In the genomic region with DNA sequence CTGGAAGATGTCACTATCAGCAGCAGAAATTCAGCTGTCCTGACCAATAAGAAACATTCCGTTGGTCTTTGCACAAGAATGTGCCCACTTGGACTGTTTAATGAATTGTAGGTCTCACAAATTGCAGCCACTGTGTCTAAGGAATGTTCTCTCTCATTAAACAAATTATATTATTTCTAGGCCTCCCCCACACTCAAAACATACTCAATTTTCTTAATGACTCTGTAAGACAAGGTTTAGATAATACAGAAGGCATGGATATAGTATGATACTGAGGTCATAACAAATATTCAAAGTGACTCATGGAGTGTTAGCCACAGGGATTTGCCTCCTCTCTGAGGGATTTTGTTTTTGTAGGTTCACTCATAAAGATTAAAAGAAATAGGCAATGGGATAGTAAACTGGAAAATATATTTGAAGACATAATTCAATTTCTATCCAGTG, we compare ENCODE assay signal across 16 cellular contexts.
DNase-seq lines count a peak whose midpoint lies in the region; ATAC-seq and TF ChIP-seq lines count a peak whose summit lies in the region.
"Had no signal": no experiment of that assay in that cellular context is flagged by ENCODE, and none has a peak within 500 bp of the region (broad histone marks: within the 10 kb centered on the region; RNA-seq: fewer than 3 reads in every experiment).

No MANE protein-coding gene starts in this region.

- no peak overlapping the region for H3K4me3 Mint-ChIP-seq in WTC11
- H3K4me3 Mint-ChIP-seq in activated CD8-positive, alpha-beta T cell treated with anti-CD3 and anti-CD28 coated beads, Interleukin-2, amount 10 ng/mL, durations not matched to agents 7 days and 5 days = no peak overlapping the region
- H3K4me3 Mint-ChIP-seq: activated T-cell treated with anti-CD3 and anti-CD28 coated beads, Interleukin-2, amount 50 U/mL, for 72 hours; brain had no signal

- H3K4me3 ChIP-seq in WI38 (ENCODE audit: low read depth, low read length) (peak overlapping the region; percentile 44), fibroblast of villous mesenchyme (ENCODE audit: low read depth, low read length) (no peak overlapping the region), retinal pigment epithelial cell (ENCODE audit: low read length) (no peak overlapping the region), esophagus squamous epithelium (no peak overlapping the region)
- H3K4me3 ChIP-seq: Peyer's patch, right atrium auricular region had no signal

- TF ChIP-seq POLR2A in esophagus squamous epithelium (IDR thresholded peaks at IDR 0.05) (no peak), erythroblast (IDR thresholded peaks at IDR 0.05; ENCODE audit: low read length) (no peak)

- H3K36me3 ChIP-seq in esophagus squamous epithelium = no peaks in the 10 kb centered on the region
- H3K36me3 ChIP-seq: Peyer's patch, right atrium auricular region had no signal

- H3K27ac Mint-ChIP-seq in WTC11 = no peak overlapping the region
- H3K27ac Mint-ChIP-seq in activated CD8-positive, alpha-beta T cell treated with anti-CD3 and anti-CD28 coated beads, Interleukin-2, amount 10 ng/mL, durations not matched to agents 7 days and 5 days = no peak overlapping the region
- H3K27ac Mint-ChIP-seq: activated T-cell treated with anti-CD3 and anti-CD28 coated beads, Interleukin-2, amount 50 U/mL, for 72 hours had no signal

- no peak overlapping the region for H3K27ac ChIP-seq in esophagus squamous epithelium
- H3K27ac ChIP-seq: right atrium auricular region had no signal

- no peaks in the 10 kb centered on the region for H3K27me3 Mint-ChIP-seq in WTC11 (ENCODE audit: low read depth)
- no peaks in the 10 kb centered on the region for H3K27me3 Mint-ChIP-seq in activated CD8-positive, alpha-beta T cell treated with anti-CD3 and anti-CD28 coated beads, Interleukin-2, amount 10 ng/mL, durations not matched to agents 7 days and 5 days (ENCODE audit: low read depth)
- H3K27me3 Mint-ChIP-seq: brain had no signal

- H3K4me1 Mint-ChIP-seq in WTC11 = peaks cover 4% of the 10 kb centered on the region
- no peaks in the 10 kb centered on the region for H3K4me1 Mint-ChIP-seq in activated CD8-positive, alpha-beta T cell treated with anti-CD3 and anti-CD28 coated beads, Interleukin-2, amount 10 ng/mL, durations not matched to agents 7 days and 5 days (ENCODE audit: low read depth)

- H3K36me3 Mint-ChIP-seq in WTC11 = no peaks in the 10 kb centered on the region
- no peaks in the 10 kb centered on the region for H3K36me3 Mint-ChIP-seq in activated CD8-positive, alpha-beta T cell treated with anti-CD3 and anti-CD28 coated beads, Interleukin-2, amount 10 ng/mL, durations not matched to agents 7 days and 5 days (ENCODE audit: low read depth)
- H3K36me3 Mint-ChIP-seq: brain had no signal

- intact Hi-C loops in esophagus squamous epithelium (cut with DNase I) = no loop called here

- H3K4me1 ChIP-seq in esophagus squamous epithelium = no peaks in the 10 kb centered on the region
- H3K4me1 ChIP-seq: Peyer's patch, right atrium auricular region had no signal

- DNase-seq in GM03348 (ENCODE audit: low spot score) (peak; percentile 48), fibroblast of villous mesenchyme (ENCODE audit: low read depth) (peak; percentile 94), retinal pigment epithelial cell (ENCODE audit: low read depth) (peak; percentile 74), WTC11 (ENCODE audit: low spot score) (no peak), esophagus squamous epithelium (lab: John Stamatoyannopoulos, UW) (no peak), erythroblast (lab: John Stamatoyannopoulos, UW) (no peak)
- no peak for DNase-seq in activated CD8-positive, alpha-beta T cell treated with anti-CD3 and anti-CD28 coated beads, Interleukin-2, amount 10 ng/mL, durations not matched to agents 7 days and 5 days
- DNase-seq: activated CD4-positive, alpha-beta T cell treated with anti-CD3 and anti-CD28 coated beads, Interleukin-2, amount 50 U/mL, for 1 hour; activated T-cell treated with anti-CD3 and anti-CD28 coated beads, Interleukin-2, amount 50 U/mL, for 72 hours; GOT3; NCI-H1048; NCI-H446 treated with DMSO at 0.1 percent for 48 hours; Peyer's patch had no signal

- TF ChIP-seq CTCF in WI38 (IDR thresholded peaks at IDR 0.05; ENCODE audit: low read depth, low read length) (no peak), fibroblast of villous mesenchyme (IDR thresholded peaks at IDR 0.05; ENCODE audit: insufficient read depth, low read depth, low read length) (no peak), retinal pigment epithelial cell (conservative IDR thresholded peaks at IDR 0.05; ENCODE audit: low read depth, low read length) (no peak), WTC11 (IDR thresholded peaks at IDR 0.05) (no peak), esophagus squamous epithelium (IDR thresholded peaks at IDR 0.05) (no peak)

- WGBS in esophagus squamous epithelium, 2 donors = 48 to 75% methylated on average over 1 of the region's 1 CpG

- ATAC-seq in WTC11 = no peak
- ATAC-seq in activated CD8-positive, alpha-beta T cell treated with anti-CD3 and anti-CD28 coated beads, Interleukin-2, amount 10 ng/mL, durations not matched to agents 7 days and 5 days = no peak
- ATAC-seq: activated T-cell treated with anti-CD3 and anti-CD28 coated beads, Interleukin-2, amount 50 U/mL, for 72 hours had no signal

- H3K9me3 ChIP-seq in esophagus squamous epithelium = no peaks in the 10 kb centered on the region
- H3K9me3 ChIP-seq: Peyer's patch, right atrium auricular region had no signal

- no peaks in the 10 kb centered on the region for H3K9me3 Mint-ChIP-seq in WTC11
- H3K9me3 Mint-ChIP-seq in activated CD8-positive, alpha-beta T cell treated with anti-CD3 and anti-CD28 coated beads, Interleukin-2, amount 10 ng/mL, durations not matched to agents 7 days and 5 days (ENCODE audit: insufficient read depth) = peaks cover 14% of the 10 kb centered on the region

- CTCF ChIA-PET in WTC11 (lab: Charles Lee) = no interaction called here
- CTCF ChIA-PET in activated CD8-positive, alpha-beta T cell treated with anti-CD3 and anti-CD28 coated beads, Interleukin-2, amount 10 ng/mL, durations not matched to agents 7 days and 5 days (lab: Charles Lee) = no interaction called here

- no peaks in the 10 kb centered on the region for H3K27me3 ChIP-seq in esophagus squamous epithelium
- H3K27me3 ChIP-seq: Peyer's patch, right atrium auricular region had no signal

- POLR2A ChIA-PET in WTC11 (lab: Charles Lee) = no interaction called here
- POLR2A ChIA-PET in activated CD8-positive, alpha-beta T cell treated with anti-CD3 and anti-CD28 coated beads, Interleukin-2, amount 10 ng/mL, durations not matched to agents 7 days and 5 days (lab: Charles Lee) = no interaction called here

TF ChIP-seq in WTC11, 78 proteins besides CTCF, POLR2A, EP300 and RAD21:
- TF ChIP-seq ZNF121 (CRISPR knock-in tag; IDR thresholded peaks at IDR 0.05) = no peak
- TF ChIP-seq, protein P1, sequence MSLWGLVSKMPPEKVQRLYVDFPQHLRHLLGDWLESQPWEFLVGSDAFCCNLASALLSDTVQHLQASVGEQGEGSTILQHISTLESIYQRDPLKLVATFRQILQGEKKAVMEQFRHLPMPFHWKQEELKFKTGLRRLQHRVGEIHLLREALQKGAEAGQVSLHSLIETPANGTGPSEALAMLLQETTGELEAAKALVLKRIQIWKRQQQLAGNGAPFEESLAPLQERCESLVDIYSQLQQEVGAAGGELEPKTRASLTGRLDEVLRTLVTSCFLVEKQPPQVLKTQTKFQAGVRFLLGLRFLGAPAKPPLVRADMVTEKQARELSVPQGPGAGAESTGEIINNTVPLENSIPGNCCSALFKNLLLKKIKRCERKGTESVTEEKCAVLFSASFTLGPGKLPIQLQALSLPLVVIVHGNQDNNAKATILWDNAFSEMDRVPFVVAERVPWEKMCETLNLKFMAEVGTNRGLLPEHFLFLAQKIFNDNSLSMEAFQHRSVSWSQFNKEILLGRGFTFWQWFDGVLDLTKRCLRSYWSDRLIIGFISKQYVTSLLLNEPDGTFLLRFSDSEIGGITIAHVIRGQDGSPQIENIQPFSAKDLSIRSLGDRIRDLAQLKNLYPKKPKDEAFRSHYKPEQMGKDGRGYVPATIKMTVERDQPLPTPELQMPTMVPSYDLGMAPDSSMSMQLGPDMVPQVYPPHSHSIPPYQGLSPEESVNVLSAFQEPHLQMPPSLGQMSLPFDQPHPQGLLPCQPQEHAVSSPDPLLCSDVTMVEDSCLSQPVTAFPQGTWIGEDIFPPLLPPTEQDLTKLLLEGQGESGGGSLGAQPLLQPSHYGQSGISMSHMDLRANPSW (CRISPR knock-in tag; conservative IDR thresholded peaks at IDR 0.05; ENCODE audit: low read depth) = no peak
- TF ChIP-seq, protein P2, sequence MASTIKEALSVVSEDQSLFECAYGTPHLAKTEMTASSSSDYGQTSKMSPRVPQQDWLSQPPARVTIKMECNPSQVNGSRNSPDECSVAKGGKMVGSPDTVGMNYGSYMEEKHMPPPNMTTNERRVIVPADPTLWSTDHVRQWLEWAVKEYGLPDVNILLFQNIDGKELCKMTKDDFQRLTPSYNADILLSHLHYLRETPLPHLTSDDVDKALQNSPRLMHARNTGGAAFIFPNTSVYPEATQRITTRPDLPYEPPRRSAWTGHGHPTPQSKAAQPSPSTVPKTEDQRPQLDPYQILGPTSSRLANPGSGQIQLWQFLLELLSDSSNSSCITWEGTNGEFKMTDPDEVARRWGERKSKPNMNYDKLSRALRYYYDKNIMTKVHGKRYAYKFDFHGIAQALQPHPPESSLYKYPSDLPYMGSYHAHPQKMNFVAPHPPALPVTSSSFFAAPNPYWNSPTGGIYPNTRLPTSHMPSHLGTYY (CRISPR knock-in tag; IDR thresholded peaks at IDR 0.05) = no peak

Comparison
In these comparisons a context has a peak if more than half of its experiments do, and no peak if none do; other contexts are left out.
1. DNase-seq: peak in GM03348 (single experiment), fibroblast of villous mesenchyme (single experiment) and retinal pigment epithelial cell (single experiment); none in WTC11 (single experiment), esophagus squamous epithelium (single experiment), erythroblast (0 of 2) and activated CD8-positive, alpha-beta T cell treated with anti-CD3 and anti-CD28 coated beads, Interleukin-2, amount 10 ng/mL, durations not matched to agents 7 days and 5 days (single experiment).